In the genomic region with DNA sequence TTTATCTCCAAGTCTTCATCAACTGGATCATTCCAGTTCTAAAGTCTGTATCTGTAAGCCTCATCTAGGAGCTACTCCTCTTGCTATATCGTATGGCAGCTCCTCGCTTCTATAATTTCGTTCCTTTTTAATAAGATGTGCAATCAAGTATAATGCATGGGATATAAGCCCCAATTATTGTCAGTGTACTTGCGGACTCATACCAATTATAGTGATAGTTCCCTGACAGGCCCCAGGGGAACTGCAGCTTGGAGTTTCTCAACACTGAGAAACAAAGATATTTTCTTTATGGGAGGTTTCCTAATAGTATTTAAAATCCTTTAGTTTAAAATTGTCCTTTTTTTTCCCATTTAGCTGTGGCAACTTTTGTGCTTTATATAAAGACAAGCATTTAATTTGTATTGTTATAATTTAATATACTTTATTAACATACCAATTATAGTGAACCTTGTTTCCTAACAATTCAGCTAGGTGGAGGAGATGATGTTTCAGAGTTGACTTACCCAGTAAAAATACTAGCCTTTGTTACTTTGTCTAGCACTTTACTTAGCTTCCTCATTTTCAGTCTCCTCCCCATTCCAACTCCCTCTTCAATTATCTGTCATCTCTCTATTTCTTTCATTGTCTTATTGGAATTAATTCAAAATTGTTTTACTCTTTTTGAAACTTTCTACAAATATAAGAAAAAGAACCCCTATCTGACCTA, we compare ENCODE assay signal across 12 cellular contexts. TPM values are rescaled to one million over a fixed set of nuclear protein-coding genes. Genes with fewer than 3 reads are reported as not detected.
DNase-seq lines count a peak whose midpoint lies in the region; ATAC-seq and TF ChIP-seq lines count a peak whose summit lies in the region.
"Had no signal": no experiment of that assay in that cellular context is flagged by ENCODE, and none has a peak within 500 bp of the region (broad histone marks: within the 10 kb centered on the region; RNA-seq: fewer than 3 reads in every experiment).

No MANE protein-coding gene starts in this region.

- intact Hi-C loops in activated CD8-positive, alpha-beta T cell treated with anti-CD3 and anti-CD28 coated beads for 36 hours (cut with micrococcal nuclease), result no loop called here

- H3K36me3 Mint-ChIP-seq in T-helper 1 cell treated with Interleukin-12 subunit alpha and Interleukin-12 subunit beta and Interleukin-4 antibody, amounts not matched to agents 30 μg/mL and 1 μg/mL, for 36 hours (ENCODE audit: low read depth), result peaks cover 4% of the 10 kb centered on the region
- H3K36me3 Mint-ChIP-seq in activated CD8-positive, alpha-beta T cell treated with anti-CD3 and anti-CD28 coated beads for 36 hours (ENCODE audit: low read depth), result peaks cover under 1% of the 10 kb centered on the region

- H3K27me3 ChIP-seq in neuron (ENCODE audit: insufficient read depth, low read length), result no peaks in the 10 kb centered on the region
- H3K27me3 ChIP-seq: testis had no signal

- H3K4me1 Mint-ChIP-seq in T-helper 1 cell treated with Interleukin-12 subunit alpha and Interleukin-12 subunit beta and Interleukin-4 antibody, amounts not matched to agents 30 μg/mL and 1 μg/mL, for 36 hours (ENCODE audit: low read depth), result peaks cover 7% of the 10 kb centered on the region
- H3K4me1 Mint-ChIP-seq in activated CD8-positive, alpha-beta T cell treated with anti-CD3 and anti-CD28 coated beads for 36 hours (ENCODE audit: low read depth), result peaks cover 14% of the 10 kb centered on the region

- peaks cover 4% of the 10 kb centered on the region for H3K4me1 ChIP-seq in neuron (ENCODE audit: insufficient read depth, low read length)
- H3K4me1 ChIP-seq: testis had no signal

- H3K27me3 Mint-ChIP-seq in T-helper 1 cell treated with Interleukin-12 subunit alpha and Interleukin-12 subunit beta and Interleukin-4 antibody, amounts not matched to agents 30 μg/mL and 1 μg/mL, for 36 hours (ENCODE audit: low read depth), result no peaks in the 10 kb centered on the region
- H3K27me3 Mint-ChIP-seq in activated CD8-positive, alpha-beta T cell treated with anti-CD3 and anti-CD28 coated beads for 36 hours, result no peaks in the 10 kb centered on the region

- POLR2A ChIA-PET in activated CD8-positive, alpha-beta T cell treated with anti-CD3 and anti-CD28 coated beads for 36 hours (lab: Charles Lee), result interaction anchor here (0.6 to 1.1 kb wide), 2 partner anchors 21 to 84 kb away, joined by 3 read pairs; no protein-coding TSS in a partner anchor

- peak overlapping the region; percentile 30 for H3K4me3 Mint-ChIP-seq in T-helper 1 cell treated with Interleukin-12 subunit alpha and Interleukin-12 subunit beta and Interleukin-4 antibody, amounts not matched to agents 30 μg/mL and 1 μg/mL, for 36 hours
- H3K4me3 Mint-ChIP-seq in activated CD8-positive, alpha-beta T cell treated with anti-CD3 and anti-CD28 coated beads for 36 hours, result peak overlapping the region; percentile 61

- peak; percentile 47 for ATAC-seq in activated CD8-positive, alpha-beta T cell treated with anti-CD3 and anti-CD28 coated beads for 36 hours
- ATAC-seq in GM19467 (IDR thresholded peaks at IDR 0.05; ENCODE audit: unreplicated experiment), result no peak

- no peak for TF ChIP-seq POLR2A in NB4 (IDR thresholded peaks at IDR 0.05; ENCODE audit: extremely low read depth, insufficient read length)

- peak overlapping the region; percentile 79 for H3K27ac Mint-ChIP-seq in T-helper 1 cell treated with Interleukin-12 subunit alpha and Interleukin-12 subunit beta and Interleukin-4 antibody, amounts not matched to agents 30 μg/mL and 1 μg/mL, for 36 hours
- H3K27ac Mint-ChIP-seq in activated CD8-positive, alpha-beta T cell treated with anti-CD3 and anti-CD28 coated beads for 36 hours, result peak overlapping the region; percentile 96

- H3K4me3 ChIP-seq in NB4 (ENCODE audit: low read depth, low read length) (peak overlapping the region; percentile 61), neuron (ENCODE audit: low read length) (no peak overlapping the region)
- H3K4me3 ChIP-seq: testis had no signal

- H2AFZ ChIP-seq in neuron (ENCODE audit: low read depth, low read length), result peak overlapping the region; percentile 61

- H3K9me3 ChIP-seq in neuron (ENCODE audit: low read length), result no peaks in the 10 kb centered on the region
- H3K9me3 ChIP-seq: testis had no signal

- no peaks in the 10 kb centered on the region for H3K36me3 ChIP-seq in neuron (ENCODE audit: insufficient read depth, low read length)

- H3K9me3 Mint-ChIP-seq in T-helper 1 cell treated with Interleukin-12 subunit alpha and Interleukin-12 subunit beta and Interleukin-4 antibody, amounts not matched to agents 30 μg/mL and 1 μg/mL, for 36 hours, result no peaks in the 10 kb centered on the region
- no peaks in the 10 kb centered on the region for H3K9me3 Mint-ChIP-seq in activated CD8-positive, alpha-beta T cell treated with anti-CD3 and anti-CD28 coated beads for 36 hours

- DNase-seq in T-helper 1 cell (no peak), NB4 (ENCODE audit: low read depth) (peak; percentile 81), H4 (ENCODE audit: low spot score) (no peak), NCI-H2196 (lab: John Stamatoyannopoulos, UW; ENCODE audit: unreplicated experiment) (no peak)
- DNase-seq in activated CD8-positive, alpha-beta T cell treated with anti-CD3 and anti-CD28 coated beads for 36 hours, result no peak
- DNase-seq: 8988T, midbrain, NCI-H510A treated with DMSO at 0.1 percent for 48 hours, testis had no signal

- CTCF ChIA-PET in activated CD8-positive, alpha-beta T cell treated with anti-CD3 and anti-CD28 coated beads for 36 hours (lab: Charles Lee), result no interaction called here

- TF ChIP-seq CTCF in NB4 (IDR thresholded peaks at IDR 0.05; ENCODE audit: low read depth, low read length), result no peak
- TF ChIP-seq CTCF in activated CD8-positive, alpha-beta T cell treated with anti-CD3 and anti-CD28 coated beads for 36 hours (IDR thresholded peaks at IDR 0.05), result no peak

RNA-seq across cellular contexts. Expression of a gene that starts 25.3 kb away (rescaled TPM):
- 100 to 1,000 TPM; 320 to 334 TPM for total RNA-seq in activated CD8-positive, alpha-beta T cell treated with anti-CD3 and anti-CD28 coated beads for 36 hours
- 128 and 155 TPM in 2 replicates for total RNA-seq in H4 (2014; rRNA removed; shearing (Covaris generic))

RNA-seq across cellular contexts. Expression of a gene that starts 38.6 kb away (rescaled TPM):
- total RNA-seq in activated CD8-positive, alpha-beta T cell treated with anti-CD3 and anti-CD28 coated beads for 36 hours, result 10 to 100 TPM; 14.2 to 15.1 TPM
- total RNA-seq in H4 (2014; rRNA removed; shearing (Covaris generic)), result 0.14 and 3.7 TPM in 2 replicates
